12 cellular contexts compared by ENCODE assay signal in the genomic region with DNA sequence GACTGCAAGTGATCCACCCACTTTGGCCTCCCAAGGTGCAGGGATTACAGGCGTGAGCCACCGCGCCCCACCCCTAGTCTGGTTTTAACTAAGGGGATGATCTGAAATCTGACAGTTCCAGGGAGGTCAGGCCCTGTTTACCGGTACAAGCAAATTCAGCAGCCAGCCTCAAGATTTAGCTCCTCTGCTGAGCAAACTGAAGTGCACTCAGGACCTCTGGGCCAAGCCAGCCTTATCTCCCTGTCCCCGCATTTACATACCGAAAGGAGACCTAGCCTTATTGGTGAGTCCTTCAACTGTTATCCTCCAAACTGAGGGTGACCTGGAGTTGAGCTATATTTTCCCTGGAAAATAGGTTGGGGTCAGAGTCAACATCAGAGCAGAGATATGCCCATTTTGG. TPM values are rescaled to one million over a fixed set of nuclear protein-coding genes. Genes with fewer than 3 reads are reported as not detected.
DNase-seq lines count a peak whose midpoint lies in the region; ATAC-seq and TF ChIP-seq lines count a peak whose summit lies in the region.
"Had no signal": no experiment of that assay in that cellular context is flagged by ENCODE, and none has a peak within 500 bp of the region (broad histone marks: within the 10 kb centered on the region; RNA-seq: fewer than 3 reads in every experiment).

No MANE protein-coding gene starts in this region.

- peaks cover 8% of the 10 kb centered on the region for H3K27me3 Mint-ChIP-seq in GM23338 (ENCODE audit: insufficient read depth, low read depth, poor library complexity)

- no peaks in the 10 kb centered on the region for H3F3A ChIP-seq in GM23338 (replicated peaks; ENCODE audit: low read depth)

- peaks cover 6% of the 10 kb centered on the region for H3K4me1 ChIP-seq in A673 (ENCODE audit: insufficient read depth, low read length, poor library complexity, severe bottlenecking)
- peaks cover 22% of the 10 kb centered on the region for H3K4me1 ChIP-seq in GM23338 (ENCODE audit: insufficient read depth)
- H3K4me1 ChIP-seq in adipocyte (ENCODE audit: control insufficient read depth, insufficient read depth, low read length): peaks cover 26% of the 10 kb centered on the region
- peaks cover 6 to 17% of the 10 kb centered on the region in 2 donors for H3K4me1 ChIP-seq in muscle layer of duodenum (ENCODE audit: control insufficient read depth in 1 of 2, insufficient read depth in 2 of 2, low read length in 2 of 2)

- BruUV-seq in A673 (replicated peaks; lab: Mats Ljungman, UMichigan): no TSS peak

- H3K4me3 ChIP-seq in A673 (ENCODE audit: low read depth, low read length, poor library complexity, severe bottlenecking): peak overlapping the region; percentile 69
- H3K4me3 ChIP-seq in GM23338: peak overlapping the region; percentile 97
- H3K4me3 ChIP-seq in adipocyte (ENCODE audit: low read length): peak overlapping the region; percentile 96
- H3K4me3 ChIP-seq in muscle layer of duodenum (ENCODE audit: low read depth in 1 of 2, low read length in 2 of 2): peak overlapping the region; percentile 81 to 95

- H3K4me2 ChIP-seq in GM23338: peak overlapping the region; percentile 91

- H3K4me3 Mint-ChIP-seq in GM23338: peak overlapping the region; percentile 98

- H3K79me2 ChIP-seq in GM23338 (replicated peaks; ENCODE audit: insufficient read depth): peaks cover 23% of the 10 kb centered on the region

- H3K36me3 ChIP-seq in A673 (ENCODE audit: insufficient read depth, low read length, poor library complexity, severe bottlenecking) (peaks cover 3% of the 10 kb centered on the region), GM23338 (ENCODE audit: insufficient read depth) (0 out of 2 replicates have a peak, but pooled peaks cover 4% of the 10 kb centered on the region), adipocyte (ENCODE audit: control insufficient read depth, insufficient read depth, low read length, severe bottlenecking) (peaks cover 9% of the 10 kb centered on the region), muscle layer of duodenum (ENCODE audit: control insufficient read depth in 1 of 2, insufficient read depth in 2 of 2, low read length in 2 of 2) (peaks cover 8 to 9% of the 10 kb centered on the region in 2 donors)

- DNase-seq in A673 (ENCODE audit: low spot score): no peak
- peak; percentile 39 for DNase-seq in GM23338 (ENCODE audit: low spot score)
- DNase-seq in adipocyte (ENCODE audit: low read depth): no peak
- DNase-seq in HEK293T (ENCODE audit: extremely low spot score): no peak
- DNase-seq in cerebellar nuclear complex (lab: John Stamatoyannopoulos, UW): no peak
- no peak for DNase-seq in islet precursor cell
- no peak for DNase-seq in stimulated activated CD4-positive, alpha-beta T cell treated with anti-CD3 and anti-CD28 coated beads, Interleukin-4, amount 100 ng/mL, for 4 hours

- TF ChIP-seq CTCF in A673 (conservative IDR thresholded peaks at IDR 0.05; ENCODE audit: low read depth, low read length) (no peak), GM23338 (conservative IDR thresholded peaks at IDR 0.05; ENCODE audit: low read depth in 2 of 2) (no peak)

- H4K20me1 ChIP-seq in GM23338 (replicated peaks; ENCODE audit: insufficient read depth): no peaks in the 10 kb centered on the region; the same call in 1 of the 2 replicates

- H3K27ac Mint-ChIP-seq in GM23338: 0 out of 2 replicates have a peak overlapping the region, but pooled peaks have one; percentile 30

- no peaks in the 10 kb centered on the region for H3K9me2 ChIP-seq in GM23338 (ENCODE audit: insufficient read depth)

- peak overlapping the region; percentile 95 for H3K9ac ChIP-seq in adipocyte (ENCODE audit: low read length)

- POLR2A ChIA-PET in A673 (lab: Charles Lee; ENCODE audit: low non-redundant PET) (interaction anchor here (0.6 kb wide), 2 partner anchors 316 to 341 kb away, joined by 3 read pairs; no protein-coding TSS in a partner anchor), HEK293T (lab: Yijun Ruan, JAX) (interaction anchor here (0.5 to 3.4 kb wide), 3 partner anchors 8 to 30 kb away, joined by 3 to 45 read pairs (median 3); partner anchors contain the start of gene DAD1)

- H3K4me1 Mint-ChIP-seq in GM23338: peaks cover 39% of the 10 kb centered on the region

- H3K27ac ChIP-seq in A673 (ENCODE audit: low read depth, low read length, poor library complexity, severe bottlenecking) (no peak overlapping the region), GM23338 (ENCODE audit: low read depth) (0 out of 2 replicates have a peak overlapping the region, but pooled peaks have one; percentile 53), muscle layer of duodenum (ENCODE audit: low read length) (no peak overlapping the region)

- peak; percentile 13 for ATAC-seq in GM23338

- H3K27me3 ChIP-seq in A673 (replicated peaks; ENCODE audit: insufficient read depth, low read depth, low read length, poor library complexity): no peaks in the 10 kb centered on the region
- H3K27me3 ChIP-seq in GM23338 (ENCODE audit: insufficient read depth): no peaks in the 10 kb centered on the region
- peaks cover 3% of the 10 kb centered on the region for H3K27me3 ChIP-seq in adipocyte (replicated peaks; ENCODE audit: control insufficient read depth, insufficient read depth, low read length)
- no peaks in the 10 kb centered on the region for H3K27me3 ChIP-seq in muscle layer of duodenum (ENCODE audit: low read depth, low read length)
- H3K27me3 ChIP-seq: tibial nerve had no signal

- CTCF ChIA-PET in A673 (lab: Charles Lee) (no interaction called here), HEK293T (lab: Yijun Ruan, JAX) (interaction anchor here (0.6 to 2.3 kb wide), 2 partner anchors 8 to 320 kb away, joined by 4 to 12 read pairs; partner anchors contain the start of gene DAD1)

- H2AFZ ChIP-seq in GM23338: peak overlapping the region; percentile 97

- intact Hi-C loops in A673 (cut with micrococcal nuclease; ENCODE audit: unreplicated experiment): no loop called here

- H3K36me3 Mint-ChIP-seq in GM23338 (ENCODE audit: low read depth): peaks cover 18% of the 10 kb centered on the region

- H3K9me3 ChIP-seq in A673 (ENCODE audit: low read depth, low read length, poor library complexity, severe bottlenecking) (no peaks in the 10 kb centered on the region), adipocyte (ENCODE audit: control insufficient read depth, low read length) (no peaks in the 10 kb centered on the region), muscle layer of duodenum (ENCODE audit: control insufficient read depth in 1 of 2, low read length in 2 of 2) (no peaks in the 10 kb centered on the region)
- H3K9me3 ChIP-seq: tibial nerve had no signal

- no peaks in the 10 kb centered on the region for H3K9me3 Mint-ChIP-seq in GM23338

TF ChIP-seq in HEK293T, 16 proteins besides CTCF, POLR2A, EP300 and RAD21:
- TF ChIP-seq NFRKB (IDR thresholded peaks at IDR 0.05) (no peak), BHLHE40 (IDR thresholded peaks at IDR 0.05; ENCODE audit: borderline replicate concordance) (no peak), TARDBP (IDR thresholded peaks at IDR 0.05) (no peak)

RNA-seq across cellular contexts. Expression of gene ABHD4, which starts 0.8 kb away (rescaled TPM):
- total RNA-seq in A673 (2021): 36.6 and 40.7 TPM in 2 replicates
- total RNA-seq in GM23338 (2014; rRNA removed; shearing (Covaris generic)): 38.8 and 40.0 TPM in 2 replicates
- 39.1 and 40.6 TPM in 2 replicates for polyA plus RNA-seq in GM23338 (2016; fragmentation: Nextera tagmentation; extraction: Ambion mirVana)

RNA-seq across cellular contexts. Expression of gene DAD1, which starts 8.2 kb away (rescaled TPM):
- total RNA-seq in A673 (2021): 224 and 261 TPM in 2 replicates
- 180 and 213 TPM in 2 replicates for total RNA-seq in GM23338 (2014; rRNA removed; shearing (Covaris generic))
- 236 and 252 TPM in 2 replicates for polyA plus RNA-seq in GM23338 (2016; fragmentation: Nextera tagmentation; extraction: Ambion mirVana)

RNA-seq across cellular contexts. Expression of gene OR6J1, which starts 46.9 kb away (rescaled TPM):
- not detected in 2 replicates for total RNA-seq in A673 (2021)
- total RNA-seq in GM23338 (2014; rRNA removed; shearing (Covaris generic)): not detected in 2 replicates
- not detected in 2 replicates for polyA plus RNA-seq in GM23338 (2016; fragmentation: Nextera tagmentation; extraction: Ambion mirVana)
- total RNA-seq: H4, liver, tibial nerve had no signal
- polyA plus RNA-seq: esophagus, liver had no signal
